ENCODE assay signal across 1 cellular context in the genomic region with DNA sequence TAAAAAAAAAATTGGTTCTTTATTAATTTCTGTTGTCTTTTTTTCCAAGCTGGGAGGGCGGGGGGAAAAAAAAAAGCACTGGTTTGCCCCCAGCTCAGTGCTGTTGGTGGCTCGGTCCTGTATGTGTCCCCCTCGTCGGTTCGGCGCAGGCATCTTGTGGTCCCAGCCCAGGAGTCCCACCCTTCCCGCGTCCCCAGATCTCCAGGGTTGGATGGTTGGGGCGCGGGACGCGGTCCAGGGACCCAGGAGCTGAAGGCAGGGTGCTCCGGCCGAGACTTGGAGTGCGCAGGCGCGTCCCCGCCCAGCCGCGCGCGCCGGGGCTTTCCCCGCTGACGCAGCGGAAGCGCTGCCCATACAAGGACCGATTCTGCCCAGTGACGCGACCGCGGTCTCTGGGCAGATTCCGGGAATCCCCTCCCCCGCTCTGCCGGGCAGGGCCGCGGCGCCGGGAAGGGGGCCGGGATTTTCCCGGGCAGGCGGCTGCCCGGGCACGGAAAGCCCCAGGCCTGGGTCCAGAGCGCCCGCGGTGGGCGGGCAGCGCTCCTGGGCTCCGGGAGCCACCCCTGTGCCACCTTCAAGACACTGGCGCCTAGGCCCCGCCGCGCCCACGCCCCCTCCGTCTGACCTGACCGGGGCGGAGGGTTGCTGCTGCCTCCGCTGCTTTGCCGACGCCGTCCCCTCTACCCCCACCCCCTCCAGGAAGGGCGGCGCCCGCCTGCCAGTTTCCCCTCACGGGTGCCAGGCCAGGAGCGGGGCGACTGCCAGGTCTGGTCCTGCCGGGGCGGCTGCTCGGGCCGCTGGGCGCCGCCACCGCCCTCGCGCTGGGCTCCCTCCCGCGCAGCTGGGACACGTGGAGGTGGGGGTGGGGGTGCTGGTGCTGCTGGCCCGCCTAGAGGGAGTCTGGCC.
A peak's percentile ranks its signal among the peaks of the same experiment; 100 is the strongest.
TF ChIP-seq lines count a peak whose summit lies in the region.

No MANE protein-coding gene starts in this region.

TF ChIP-seq in HepG2, 621 proteins besides CTCF, POLR2A, EP300 and RAD21 (continued from another document and continues in another):
- no peak for TF ChIP-seq ATAD3A (CRISPR knock-in tag; IDR thresholded peaks at IDR 0.05)
- peak; percentile 50; the same call in 1 of the 2 replicates for TF ChIP-seq KAT8 (CRISPR knock-in tag; IDR thresholded peaks at IDR 0.05)
- no peak for TF ChIP-seq ZNF329 (CRISPR knock-in tag; IDR thresholded peaks at IDR 0.05; ENCODE audit: low read depth)
- no peak for TF ChIP-seq ZNF12 (CRISPR knock-in tag; IDR thresholded peaks at IDR 0.05)
- TF ChIP-seq POLR2G (IDR thresholded peaks at IDR 0.05; ENCODE audit: low read depth, low read length), result peak; percentile 78
- TF ChIP-seq ZNF670 (CRISPR knock-in tag; IDR thresholded peaks at IDR 0.05; ENCODE audit: borderline replicate concordance), result 0 out of 2 replicates have a peak, but pooled peaks have one; percentile 44
- TF ChIP-seq SALL2 (CRISPR knock-in tag; IDR thresholded peaks at IDR 0.05), result 0 out of 2 replicates have a peak, but pooled peaks have one; percentile 50
- TF ChIP-seq ZNF30 (CRISPR knock-in tag; IDR thresholded peaks at IDR 0.05), result no peak
- TF ChIP-seq, protein P1, sequence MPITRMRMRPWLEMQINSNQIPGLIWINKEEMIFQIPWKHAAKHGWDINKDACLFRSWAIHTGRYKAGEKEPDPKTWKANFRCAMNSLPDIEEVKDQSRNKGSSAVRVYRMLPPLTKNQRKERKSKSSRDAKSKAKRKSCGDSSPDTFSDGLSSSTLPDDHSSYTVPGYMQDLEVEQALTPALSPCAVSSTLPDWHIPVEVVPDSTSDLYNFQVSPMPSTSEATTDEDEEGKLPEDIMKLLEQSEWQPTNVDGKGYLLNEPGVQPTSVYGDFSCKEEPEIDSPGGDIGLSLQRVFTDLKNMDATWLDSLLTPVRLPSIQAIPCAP (CRISPR knock-in tag; IDR thresholded peaks at IDR 0.05; ENCODE audit: low read depth), result 0 out of 2 replicates have a peak, but pooled peaks have one; percentile 35
- TF ChIP-seq ZMYM4 (CRISPR knock-in tag; IDR thresholded peaks at IDR 0.05), result no peak; the same call in 1 of the 2 replicates
- TF ChIP-seq, protein P2, sequence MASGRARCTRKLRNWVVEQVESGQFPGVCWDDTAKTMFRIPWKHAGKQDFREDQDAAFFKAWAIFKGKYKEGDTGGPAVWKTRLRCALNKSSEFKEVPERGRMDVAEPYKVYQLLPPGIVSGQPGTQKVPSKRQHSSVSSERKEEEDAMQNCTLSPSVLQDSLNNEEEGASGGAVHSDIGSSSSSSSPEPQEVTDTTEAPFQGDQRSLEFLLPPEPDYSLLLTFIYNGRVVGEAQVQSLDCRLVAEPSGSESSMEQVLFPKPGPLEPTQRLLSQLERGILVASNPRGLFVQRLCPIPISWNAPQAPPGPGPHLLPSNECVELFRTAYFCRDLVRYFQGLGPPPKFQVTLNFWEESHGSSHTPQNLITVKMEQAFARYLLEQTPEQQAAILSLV (CRISPR knock-in tag; IDR thresholded peaks at IDR 0.05; ENCODE audit: borderline replicate concordance), result no peak
- no peak for TF ChIP-seq ZNF260 (CRISPR knock-in tag; IDR thresholded peaks at IDR 0.05; ENCODE audit: borderline replicate concordance, low read depth)
- TF ChIP-seq ZNF441 (CRISPR knock-in tag; IDR thresholded peaks at IDR 0.05; ENCODE audit: borderline replicate concordance), result no peak
- peak; percentile 89 for TF ChIP-seq SP4 (CRISPR knock-in tag; IDR thresholded peaks at IDR 0.05)
- TF ChIP-seq, protein P3, sequence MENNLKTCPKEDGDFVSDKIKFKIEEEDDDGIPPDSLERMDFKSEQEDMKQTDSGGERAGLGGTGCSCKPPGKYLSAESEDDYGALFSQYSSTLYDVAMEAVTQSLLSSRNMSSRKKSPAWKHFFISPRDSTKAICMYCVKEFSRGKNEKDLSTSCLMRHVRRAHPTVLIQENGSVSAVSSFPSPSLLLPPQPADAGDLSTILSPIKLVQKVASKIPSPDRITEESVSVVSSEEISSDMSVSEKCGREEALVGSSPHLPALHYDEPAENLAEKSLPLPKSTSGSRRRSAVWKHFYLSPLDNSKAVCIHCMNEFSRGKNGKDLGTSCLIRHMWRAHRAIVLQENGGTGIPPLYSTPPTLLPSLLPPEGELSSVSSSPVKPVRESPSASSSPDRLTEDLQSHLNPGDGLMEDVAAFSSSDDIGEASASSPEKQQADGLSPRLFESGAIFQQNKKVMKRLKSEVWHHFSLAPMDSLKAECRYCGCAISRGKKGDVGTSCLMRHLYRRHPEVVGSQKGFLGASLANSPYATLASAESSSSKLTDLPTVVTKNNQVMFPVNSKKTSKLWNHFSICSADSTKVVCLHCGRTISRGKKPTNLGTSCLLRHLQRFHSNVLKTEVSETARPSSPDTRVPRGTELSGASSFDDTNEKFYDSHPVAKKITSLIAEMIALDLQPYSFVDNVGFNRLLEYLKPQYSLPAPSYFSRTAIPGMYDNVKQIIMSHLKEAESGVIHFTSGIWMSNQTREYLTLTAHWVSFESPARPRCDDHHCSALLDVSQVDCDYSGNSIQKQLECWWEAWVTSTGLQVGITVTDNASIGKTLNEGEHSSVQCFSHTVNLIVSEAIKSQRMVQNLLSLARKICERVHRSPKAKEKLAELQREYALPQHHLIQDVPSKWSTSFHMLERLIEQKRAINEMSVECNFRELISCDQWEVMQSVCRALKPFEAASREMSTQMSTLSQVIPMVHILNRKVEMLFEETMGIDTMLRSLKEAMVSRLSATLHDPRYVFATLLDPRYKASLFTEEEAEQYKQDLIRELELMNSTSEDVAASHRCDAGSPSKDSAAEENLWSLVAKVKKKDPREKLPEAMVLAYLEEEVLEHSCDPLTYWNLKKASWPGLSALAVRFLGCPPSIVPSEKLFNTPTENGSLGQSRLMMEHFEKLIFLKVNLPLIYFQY (CRISPR knock-in tag; IDR thresholded peaks at IDR 0.05; ENCODE audit: borderline replicate concordance), result no peak
- TF ChIP-seq, protein P4, sequence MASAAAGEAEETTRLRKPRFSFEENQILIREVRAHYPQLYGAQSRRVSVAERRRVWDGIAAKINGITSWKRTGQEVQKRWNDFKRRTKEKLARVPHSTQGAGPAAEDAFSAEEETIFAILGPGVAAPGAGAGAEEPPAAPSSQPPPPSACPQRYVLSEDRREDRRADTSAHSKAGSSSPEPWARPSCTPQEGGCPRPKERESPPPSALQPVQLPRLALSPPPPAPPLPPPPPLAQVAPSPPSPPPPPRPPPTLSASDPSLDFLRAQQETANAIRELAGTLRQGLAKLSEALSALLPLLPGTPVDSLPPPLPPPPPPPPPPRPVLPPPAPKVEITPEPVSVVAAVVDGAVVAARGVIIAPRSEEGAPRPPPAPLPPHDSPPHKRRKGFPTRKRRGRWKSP (CRISPR knock-in tag; IDR thresholded peaks at IDR 0.05), result no peak; the same call in 1 of the 2 replicates
- TF ChIP-seq PITX1 (CRISPR knock-in tag; IDR thresholded peaks at IDR 0.05), result peak; percentile 22; the same call in 1 of the 2 replicates
- peak; percentile 32; the same call in 1 of the 2 replicates for TF ChIP-seq YEATS2 (CRISPR knock-in tag; IDR thresholded peaks at IDR 0.05; ENCODE audit: borderline replicate concordance)
- TF ChIP-seq, protein P5, sequence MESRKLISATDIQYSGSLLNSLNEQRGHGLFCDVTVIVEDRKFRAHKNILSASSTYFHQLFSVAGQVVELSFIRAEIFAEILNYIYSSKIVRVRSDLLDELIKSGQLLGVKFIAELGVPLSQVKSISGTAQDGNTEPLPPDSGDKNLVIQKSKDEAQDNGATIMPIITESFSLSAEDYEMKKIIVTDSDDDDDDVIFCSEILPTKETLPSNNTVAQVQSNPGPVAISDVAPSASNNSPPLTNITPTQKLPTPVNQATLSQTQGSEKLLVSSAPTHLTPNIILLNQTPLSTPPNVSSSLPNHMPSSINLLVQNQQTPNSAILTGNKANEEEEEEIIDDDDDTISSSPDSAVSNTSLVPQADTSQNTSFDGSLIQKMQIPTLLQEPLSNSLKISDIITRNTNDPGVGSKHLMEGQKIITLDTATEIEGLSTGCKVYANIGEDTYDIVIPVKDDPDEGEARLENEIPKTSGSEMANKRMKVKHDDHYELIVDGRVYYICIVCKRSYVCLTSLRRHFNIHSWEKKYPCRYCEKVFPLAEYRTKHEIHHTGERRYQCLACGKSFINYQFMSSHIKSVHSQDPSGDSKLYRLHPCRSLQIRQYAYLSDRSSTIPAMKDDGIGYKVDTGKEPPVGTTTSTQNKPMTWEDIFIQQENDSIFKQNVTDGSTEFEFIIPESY (CRISPR knock-in tag; IDR thresholded peaks at IDR 0.05), result 0 out of 2 replicates have a peak, but pooled peaks have one; percentile 6
- TF ChIP-seq, protein P6, sequence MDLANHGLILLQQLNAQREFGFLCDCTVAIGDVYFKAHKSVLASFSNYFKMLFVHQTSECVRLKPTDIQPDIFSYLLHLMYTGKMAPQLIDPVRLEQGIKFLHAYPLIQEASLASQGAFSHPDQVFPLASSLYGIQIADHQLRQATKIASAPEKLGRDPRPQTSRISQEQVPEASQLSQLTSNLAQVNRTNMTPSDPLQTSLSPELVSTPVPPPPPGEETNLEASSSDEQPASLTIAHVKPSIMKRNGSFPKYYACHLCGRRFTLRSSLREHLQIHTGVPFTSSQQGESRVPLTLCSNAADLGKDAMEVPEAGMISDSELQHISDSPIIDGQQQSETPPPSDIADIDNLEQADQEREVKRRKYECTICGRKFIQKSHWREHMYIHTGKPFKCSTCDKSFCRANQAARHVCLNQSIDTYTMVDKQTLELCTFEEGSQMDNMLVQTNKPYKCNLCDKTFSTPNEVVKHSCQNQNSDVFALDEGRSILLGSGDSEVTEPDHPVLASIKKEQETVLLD (CRISPR knock-in tag; IDR thresholded peaks at IDR 0.05; ENCODE audit: low read depth), result peak; percentile 74
- TF ChIP-seq HNRNPL (IDR thresholded peaks at IDR 0.05; ENCODE audit: low read depth, low read length), result peak; percentile 78; the same call in 1 of the 2 replicates
- no peak for TF ChIP-seq KLF12 (CRISPR knock-in tag; IDR thresholded peaks at IDR 0.05; ENCODE audit: borderline replicate concordance)
- peak; percentile 12 for TF ChIP-seq YY1 (IDR thresholded peaks at IDR 0.05; ENCODE audit: insufficient read depth, insufficient replicate concordance, low read depth, low read length)
- peak; percentile 67; the same call in 1 of the 2 replicates for TF ChIP-seq ZNF501 (CRISPR knock-in tag; IDR thresholded peaks at IDR 0.05)
- TF ChIP-seq FOXK1 (CRISPR knock-in tag; IDR thresholded peaks at IDR 0.05; ENCODE audit: borderline replicate concordance, low read depth), result peak; percentile 58; the same call in 1 of the 2 replicates
- no peak for TF ChIP-seq ZNF10 (CRISPR knock-in tag; IDR thresholded peaks at IDR 0.05; ENCODE audit: borderline replicate concordance, low read depth)
- TF ChIP-seq ZSCAN9 (CRISPR knock-in tag; IDR thresholded peaks at IDR 0.05; ENCODE audit: borderline replicate concordance), result peak; percentile 41; the same call in 1 of the 2 replicates
- peak; percentile 45; the same call in 1 of the 2 replicates for TF ChIP-seq DMAP1 (CRISPR knock-in tag; IDR thresholded peaks at IDR 0.05)
- TF ChIP-seq SP140L (CRISPR knock-in tag; IDR thresholded peaks at IDR 0.05; ENCODE audit: borderline replicate concordance), result no peak
- TF ChIP-seq ZNF747 (CRISPR knock-in tag; IDR thresholded peaks at IDR 0.05; ENCODE audit: borderline replicate concordance), result peak; percentile 68; the same call in 1 of the 2 replicates
- TF ChIP-seq ZFY (CRISPR knock-in tag; IDR thresholded peaks at IDR 0.05), result peak; percentile 58
- peak; percentile 33; the same call in 1 of the 2 replicates for TF ChIP-seq HNF4G (IDR thresholded peaks at IDR 0.05; ENCODE audit: borderline replicate concordance, low read depth, low read length)
- peak; percentile 43; the same call in 1 of the 2 replicates for TF ChIP-seq HNF4G (CRISPR knock-in tag; IDR thresholded peaks at IDR 0.05; ENCODE audit: borderline replicate concordance, low read depth)
- TF ChIP-seq KDM2A (CRISPR knock-in tag; IDR thresholded peaks at IDR 0.05; ENCODE audit: borderline replicate concordance, low read depth), result peak; percentile 91
- TF ChIP-seq, protein P7, sequence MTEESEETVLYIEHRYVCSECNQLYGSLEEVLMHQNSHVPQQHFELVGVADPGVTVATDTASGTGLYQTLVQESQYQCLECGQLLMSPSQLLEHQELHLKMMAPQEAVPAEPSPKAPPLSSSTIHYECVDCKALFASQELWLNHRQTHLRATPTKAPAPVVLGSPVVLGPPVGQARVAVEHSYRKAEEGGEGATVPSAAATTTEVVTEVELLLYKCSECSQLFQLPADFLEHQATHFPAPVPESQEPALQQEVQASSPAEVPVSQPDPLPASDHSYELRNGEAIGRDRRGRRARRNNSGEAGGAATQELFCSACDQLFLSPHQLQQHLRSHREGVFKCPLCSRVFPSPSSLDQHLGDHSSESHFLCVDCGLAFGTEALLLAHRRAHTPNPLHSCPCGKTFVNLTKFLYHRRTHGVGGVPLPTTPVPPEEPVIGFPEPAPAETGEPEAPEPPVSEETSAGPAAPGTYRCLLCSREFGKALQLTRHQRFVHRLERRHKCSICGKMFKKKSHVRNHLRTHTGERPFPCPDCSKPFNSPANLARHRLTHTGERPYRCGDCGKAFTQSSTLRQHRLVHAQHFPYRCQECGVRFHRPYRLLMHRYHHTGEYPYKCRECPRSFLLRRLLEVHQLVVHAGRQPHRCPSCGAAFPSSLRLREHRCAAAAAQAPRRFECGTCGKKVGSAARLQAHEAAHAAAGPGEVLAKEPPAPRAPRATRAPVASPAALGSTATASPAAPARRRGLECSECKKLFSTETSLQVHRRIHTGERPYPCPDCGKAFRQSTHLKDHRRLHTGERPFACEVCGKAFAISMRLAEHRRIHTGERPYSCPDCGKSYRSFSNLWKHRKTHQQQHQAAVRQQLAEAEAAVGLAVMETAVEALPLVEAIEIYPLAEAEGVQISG (CRISPR knock-in tag; IDR thresholded peaks at IDR 0.05), result peak; percentile 66
- TF ChIP-seq, protein P8, sequence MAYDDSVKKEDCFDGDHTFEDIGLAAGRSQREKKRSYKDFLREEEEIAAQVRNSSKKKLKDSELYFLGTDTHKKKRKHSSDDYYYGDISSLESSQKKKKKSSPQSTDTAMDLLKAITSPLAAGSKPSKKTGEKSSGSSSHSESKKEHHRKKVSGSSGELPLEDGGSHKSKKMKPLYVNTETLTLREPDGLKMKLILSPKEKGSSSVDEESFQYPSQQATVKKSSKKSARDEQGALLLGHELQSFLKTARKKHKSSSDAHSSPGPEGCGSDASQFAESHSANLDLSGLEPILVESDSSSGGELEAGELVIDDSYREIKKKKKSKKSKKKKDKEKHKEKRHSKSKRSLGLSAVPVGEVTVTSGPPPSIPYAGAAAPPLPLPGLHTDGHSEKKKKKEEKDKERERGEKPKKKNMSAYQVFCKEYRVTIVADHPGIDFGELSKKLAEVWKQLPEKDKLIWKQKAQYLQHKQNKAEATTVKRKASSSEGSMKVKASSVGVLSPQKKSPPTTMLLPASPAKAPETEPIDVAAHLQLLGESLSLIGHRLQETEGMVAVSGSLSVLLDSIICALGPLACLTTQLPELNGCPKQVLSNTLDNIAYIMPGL (CRISPR knock-in tag; IDR thresholded peaks at IDR 0.05; ENCODE audit: borderline replicate concordance in 1 of 2, low read depth in 1 of 2), result peak in 1 of 2 experiments; percentile 55; a peak in 3 of 4 replicates
- peak; percentile 88 for TF ChIP-seq CREB1 (IDR thresholded peaks at IDR 0.05)
- peak; percentile 89 for TF ChIP-seq CREB1 (CRISPR knock-in tag; IDR thresholded peaks at IDR 0.05)
- TF ChIP-seq KDM4B (CRISPR knock-in tag; IDR thresholded peaks at IDR 0.05), result peak; percentile 82; the same call in 1 of the 2 replicates
- TF ChIP-seq, protein P9, sequence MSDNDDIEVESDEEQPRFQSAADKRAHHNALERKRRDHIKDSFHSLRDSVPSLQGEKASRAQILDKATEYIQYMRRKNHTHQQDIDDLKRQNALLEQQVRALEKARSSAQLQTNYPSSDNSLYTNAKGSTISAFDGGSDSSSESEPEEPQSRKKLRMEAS (IDR thresholded peaks at IDR 0.05), result peak; percentile 88
